1 cellular context compared by ENCODE assay signal in the genomic region with DNA sequence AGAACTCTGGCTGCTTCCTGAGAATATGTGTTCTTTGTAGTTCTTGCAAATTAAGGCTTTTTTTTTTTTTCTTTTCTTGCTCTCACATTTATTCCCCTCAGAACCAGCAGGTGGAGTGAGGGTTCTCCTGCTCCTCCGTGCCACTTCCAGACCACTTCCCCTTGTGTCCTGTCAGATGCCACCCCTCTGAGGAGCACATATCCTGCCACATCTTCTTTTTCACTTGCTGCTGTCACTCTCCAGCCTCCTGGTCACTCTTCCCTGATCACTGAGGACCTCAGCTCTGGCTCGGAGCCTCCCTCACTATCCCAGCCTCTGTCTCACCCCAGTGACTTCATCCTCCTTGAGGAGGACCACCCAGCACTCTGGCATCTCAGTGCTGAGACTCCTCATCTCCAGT.
TF ChIP-seq lines count a peak whose summit lies in the region.

No MANE protein-coding gene starts in this region.

TF ChIP-seq in neural cell, 6 proteins besides CTCF, POLR2A, EP300 and RAD21 (continued from another document):
- TF ChIP-seq, protein P1, sequence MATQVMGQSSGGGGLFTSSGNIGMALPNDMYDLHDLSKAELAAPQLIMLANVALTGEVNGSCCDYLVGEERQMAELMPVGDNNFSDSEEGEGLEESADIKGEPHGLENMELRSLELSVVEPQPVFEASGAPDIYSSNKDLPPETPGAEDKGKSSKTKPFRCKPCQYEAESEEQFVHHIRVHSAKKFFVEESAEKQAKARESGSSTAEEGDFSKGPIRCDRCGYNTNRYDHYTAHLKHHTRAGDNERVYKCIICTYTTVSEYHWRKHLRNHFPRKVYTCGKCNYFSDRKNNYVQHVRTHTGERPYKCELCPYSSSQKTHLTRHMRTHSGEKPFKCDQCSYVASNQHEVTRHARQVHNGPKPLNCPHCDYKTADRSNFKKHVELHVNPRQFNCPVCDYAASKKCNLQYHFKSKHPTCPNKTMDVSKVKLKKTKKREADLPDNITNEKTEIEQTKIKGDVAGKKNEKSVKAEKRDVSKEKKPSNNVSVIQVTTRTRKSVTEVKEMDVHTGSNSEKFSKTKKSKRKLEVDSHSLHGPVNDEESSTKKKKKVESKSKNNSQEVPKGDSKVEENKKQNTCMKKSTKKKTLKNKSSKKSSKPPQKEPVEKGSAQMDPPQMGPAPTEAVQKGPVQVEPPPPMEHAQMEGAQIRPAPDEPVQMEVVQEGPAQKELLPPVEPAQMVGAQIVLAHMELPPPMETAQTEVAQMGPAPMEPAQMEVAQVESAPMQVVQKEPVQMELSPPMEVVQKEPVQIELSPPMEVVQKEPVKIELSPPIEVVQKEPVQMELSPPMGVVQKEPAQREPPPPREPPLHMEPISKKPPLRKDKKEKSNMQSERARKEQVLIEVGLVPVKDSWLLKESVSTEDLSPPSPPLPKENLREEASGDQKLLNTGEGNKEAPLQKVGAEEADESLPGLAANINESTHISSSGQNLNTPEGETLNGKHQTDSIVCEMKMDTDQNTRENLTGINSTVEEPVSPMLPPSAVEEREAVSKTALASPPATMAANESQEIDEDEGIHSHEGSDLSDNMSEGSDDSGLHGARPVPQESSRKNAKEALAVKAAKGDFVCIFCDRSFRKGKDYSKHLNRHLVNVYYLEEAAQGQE (IDR thresholded peaks at IDR 0.05; ENCODE audit: borderline replicate concordance), result no peak
- TF ChIP-seq EZH2 (IDR thresholded peaks at IDR 0.05; ENCODE audit: borderline replicate concordance, insufficient read depth, low read length, poor library complexity, severe bottlenecking), result no peak
- TF ChIP-seq MXI1 (conservative IDR thresholded peaks at IDR 0.05; ENCODE audit: poor library complexity, severe bottlenecking), result no peak
- TF ChIP-seq TAF1 (IDR thresholded peaks at IDR 0.05; ENCODE audit: low read depth), result no peak
